ENCODE assay signal across 3 cellular contexts in genomic region chr7:2546776-2547586, GRCh38.
A peak's percentile ranks its signal among the peaks of the same experiment; 100 is the strongest.
TF ChIP-seq lines count a peak whose summit lies in the region.

No MANE protein-coding gene starts in this region.

TF ChIP-seq in SK-N-SH, 30 proteins besides CTCF, POLR2A, EP300 and RAD21:
- TF ChIP-seq MEF2A (IDR thresholded peaks at IDR 0.05; ENCODE audit: borderline replicate concordance, low read depth), result no peak
- TF ChIP-seq REST (IDR thresholded peaks at IDR 0.05; ENCODE audit: low read depth, low read length), result peak; percentile 84

TF ChIP-seq in SK-N-SH treated with all-trans-retinoic acid at 6 μM for 48 hours, 23 proteins besides CTCF, POLR2A, EP300 and RAD21:
- no peak for TF ChIP-seq SNAI2 (CRISPR knock-in tag; IDR thresholded peaks at IDR 0.05)
- no peak for TF ChIP-seq ZNF8 (CRISPR knock-in tag; IDR thresholded peaks at IDR 0.05)
- TF ChIP-seq TOX (CRISPR knock-in tag; IDR thresholded peaks at IDR 0.05; ENCODE audit: borderline replicate concordance), result no peak
- TF ChIP-seq OSR1 (CRISPR knock-in tag; IDR thresholded peaks at IDR 0.05), result no peak
- TF ChIP-seq CREB5 (CRISPR knock-in tag; IDR thresholded peaks at IDR 0.05; ENCODE audit: low read depth), result no peak
- TF ChIP-seq ZFP3 (CRISPR knock-in tag; IDR thresholded peaks at IDR 0.05), result no peak
- no peak for TF ChIP-seq ISL1 (CRISPR knock-in tag; IDR thresholded peaks at IDR 0.05)
- TF ChIP-seq TSHZ2 (CRISPR knock-in tag; IDR thresholded peaks at IDR 0.05), result no peak
- no peak for TF ChIP-seq PPARA (CRISPR knock-in tag; IDR thresholded peaks at IDR 0.05; ENCODE audit: borderline replicate concordance)
- no peak for TF ChIP-seq POU6F1 (CRISPR knock-in tag; IDR thresholded peaks at IDR 0.05; ENCODE audit: borderline replicate concordance, low read depth)
- TF ChIP-seq ARNTL (CRISPR knock-in tag; IDR thresholded peaks at IDR 0.05; ENCODE audit: borderline replicate concordance, low read depth), result no peak
- no peak for TF ChIP-seq ZFP30 (CRISPR knock-in tag; IDR thresholded peaks at IDR 0.05)
- TF ChIP-seq RARB (CRISPR knock-in tag; IDR thresholded peaks at IDR 0.05), result no peak
- TF ChIP-seq ZC3H10 (CRISPR knock-in tag; IDR thresholded peaks at IDR 0.05), result no peak
- TF ChIP-seq CSRNP3 (CRISPR knock-in tag; IDR thresholded peaks at IDR 0.05), result no peak
- no peak for TF ChIP-seq GLIS3 (CRISPR knock-in tag; IDR thresholded peaks at IDR 0.05)

TF ChIP-seq in H1, 55 proteins besides CTCF, POLR2A, EP300 and RAD21:
- no peak for TF ChIP-seq YY1 (IDR thresholded peaks at IDR 0.05; ENCODE audit: low read depth, low read length)
- TF ChIP-seq ATF3 (IDR thresholded peaks at IDR 0.05; ENCODE audit: insufficient read depth, low read depth, low read length), result no peak
- no peak for TF ChIP-seq EGR1 (IDR thresholded peaks at IDR 0.05; ENCODE audit: borderline replicate concordance, low read depth, low read length)
- TF ChIP-seq CHD2 (IDR thresholded peaks at IDR 0.05; ENCODE audit: low read length), result no peak
- no peak for TF ChIP-seq USF2 (IDR thresholded peaks at IDR 0.05; ENCODE audit: low read length)
- TF ChIP-seq ZNF274 (IDR thresholded peaks at IDR 0.05; ENCODE audit: borderline replicate concordance, extremely low read depth, low read length), result no peak
- no peak for TF ChIP-seq RNF2 (IDR thresholded peaks at IDR 0.05; ENCODE audit: borderline replicate concordance, low read depth, low read length, missing control alignments, poor library complexity, severe bottlenecking)
- no peak for TF ChIP-seq JUN (IDR thresholded peaks at IDR 0.05; ENCODE audit: low read depth, low read length)
- TF ChIP-seq NRF1 (IDR thresholded peaks at IDR 0.05; ENCODE audit: low read depth, low read length), result no peak
- no peak for TF ChIP-seq TBP (IDR thresholded peaks at IDR 0.05; ENCODE audit: low read depth, low read length)
- no peak for TF ChIP-seq HDAC2 (IDR thresholded peaks at IDR 0.05; ENCODE audit: borderline replicate concordance in 1 of 2, low read depth in 2 of 2, low read length in 2 of 2)
- TF ChIP-seq CHD1 (IDR thresholded peaks at IDR 0.05; ENCODE audit: low read depth, low read length), result no peak
- no peak for TF ChIP-seq ATF2 (IDR thresholded peaks at IDR 0.05; ENCODE audit: low read length)
- no peak for TF ChIP-seq TAF1 (IDR thresholded peaks at IDR 0.05; ENCODE audit: low read depth, low read length)
